ENCODE assay signal across 26 cellular contexts in genomic region chr1:107187399-107187798, GRCh38. TPM values are rescaled to one million over a fixed set of nuclear protein-coding genes. Genes with fewer than 3 reads are reported as not detected.
DNase-seq lines count a peak whose midpoint lies in the region; FAIRE-seq and TF ChIP-seq lines count a peak whose summit lies in the region.
"Had no signal": no experiment of that assay in that cellular context is flagged by ENCODE, and none has a peak within 500 bp of the region (broad histone marks: within the 10 kb centered on the region; RNA-seq: fewer than 3 reads in every experiment).

No MANE protein-coding gene starts in this region.

- no peaks in the 10 kb centered on the region for H3K36me3 ChIP-seq in neural cell (ENCODE audit: insufficient read depth, low read length)
- H3K36me3 ChIP-seq in sigmoid colon = no peaks in the 10 kb centered on the region
- no peaks in the 10 kb centered on the region for H3K36me3 ChIP-seq in Karpas-422 (ENCODE audit: insufficient read depth, low read length)
- H3K36me3 ChIP-seq: BE2C; BLaER1 treated with 17β-estradiol and CSF1 and Interleukin-3, amounts not matched to agents 10 nM and 100 nM; HAP-1 had no signal

- no peaks in the 10 kb centered on the region for H3K4me1 Mint-ChIP-seq in chondrocyte (ENCODE audit: low read depth)
- H3K4me1 Mint-ChIP-seq: CD14-positive monocyte; CD8-positive, alpha-beta memory T cell had no signal

- no peaks in the 10 kb centered on the region for H3K9me2 ChIP-seq in neural cell (ENCODE audit: insufficient read depth, low read length)
- no peaks in the 10 kb centered on the region for H3K9me2 ChIP-seq in Karpas-422 (replicated peaks; ENCODE audit: insufficient read depth, low read length)

- 50 to 58% methylated on average over 3 of the region's 3 CpGs for WGBS in sigmoid colon, 2 donors

- H3K27me3 ChIP-seq in neural cell (ENCODE audit: insufficient read depth, low read depth, low read length) (no peaks in the 10 kb centered on the region), sigmoid colon (no peaks in the 10 kb centered on the region), Karpas-422 (ENCODE audit: low read length) (no peaks in the 10 kb centered on the region)
- H3K27me3 ChIP-seq: BE2C; BLaER1 treated with 17β-estradiol and CSF1 and Interleukin-3, amounts not matched to agents 10 nM and 100 nM had no signal

- peaks cover 2% of the 10 kb centered on the region for H3K9me3 Mint-ChIP-seq in chondrocyte (ENCODE audit: low read depth)
- H3K9me3 Mint-ChIP-seq: CD4-positive, alpha-beta T cell had no signal

- TF ChIP-seq EP300 in neural cell (conservative IDR thresholded peaks at IDR 0.05; ENCODE audit: poor library complexity, severe bottlenecking) (no peak), sigmoid colon (IDR thresholded peaks at IDR 0.05) (no peak)

- H3K9me3 ChIP-seq in neural cell (ENCODE audit: low read length) = no peaks in the 10 kb centered on the region
- H3K9me3 ChIP-seq in sigmoid colon = no peaks in the 10 kb centered on the region
- H3K9me3 ChIP-seq in Karpas-422 (ENCODE audit: low read length) = no peaks in the 10 kb centered on the region
- H3K9me3 ChIP-seq: BE2C, HAP-1 had no signal

- H3K27me3 Mint-ChIP-seq in chondrocyte (ENCODE audit: low read depth) = peaks cover 2% of the 10 kb centered on the region
- H3K27me3 Mint-ChIP-seq: CD8-positive, alpha-beta memory T cell had no signal

- DNase-seq in NCI-H2171 treated with DMSO at 0.1 percent for 48 hours (lab: John Stamatoyannopoulos, UW) (peak; percentile 18), NCI-H2171 (lab: John Stamatoyannopoulos, UW) (no peak), H54 (ENCODE audit: insufficient read length, low spot score) (no peak), chondrocyte (ENCODE audit: low spot score) (no peak), sigmoid colon (no peak), Karpas-422 (no peak)
- no peak for DNase-seq in activated CD4-positive, alpha-beta T cell treated with anti-CD3 and anti-CD28 coated beads for 48 hours
- DNase-seq: ACHN; AML-193; BE2C; CD4-positive, alpha-beta T cell; CD8-positive, alpha-beta memory T cell; DMS 273 treated with DMSO at 0.1 percent for 48 hours; DMS79; GF-D8; GM23248; HFFc6 had no signal

- peak overlapping the region; percentile 73 for H3K27ac ChIP-seq in neural cell (ENCODE audit: low read length)
- no peak overlapping the region for H3K27ac ChIP-seq in sigmoid colon
- H3K27ac ChIP-seq in Karpas-422 (ENCODE audit: low read length) = no peak overlapping the region
- H3K27ac ChIP-seq: 22Rv1; BLaER1 treated with 17β-estradiol and CSF1 and Interleukin-3, amounts not matched to agents 10 nM and 100 nM; GM23248 had no signal

- H3K9ac ChIP-seq in neural cell (ENCODE audit: low read length) (peak overlapping the region; percentile 28), Karpas-422 (ENCODE audit: low read length) (no peak overlapping the region)
- H3K9ac ChIP-seq: BLaER1 treated with 17β-estradiol and CSF1 and Interleukin-3, amounts not matched to agents 10 nM and 100 nM; GM23248 had no signal

- intact Hi-C loops in sigmoid colon (cut with DNase I) = no loop called here

- TF ChIP-seq RAD21 in neural cell (conservative IDR thresholded peaks at IDR 0.05) = no peak

- H2AFZ ChIP-seq in neural cell (ENCODE audit: low read depth, low read length) (no peak overlapping the region), Karpas-422 (ENCODE audit: low read length) (no peak overlapping the region)
- H2AFZ ChIP-seq: GM23248 had no signal

- H3K36me3 Mint-ChIP-seq in chondrocyte (ENCODE audit: low read depth) = peaks cover 1% of the 10 kb centered on the region
- H3K36me3 Mint-ChIP-seq: CD14-positive monocyte; CD8-positive, alpha-beta memory T cell had no signal

- TF ChIP-seq POLR2A in H54 (IDR thresholded peaks at IDR 0.05; ENCODE audit: low read depth, low read length) (no peak), sigmoid colon (IDR thresholded peaks at IDR 0.05) (no peak)

- peak overlapping the region; percentile 68 for H3K27ac Mint-ChIP-seq in chondrocyte (ENCODE audit: unreplicated experiment)
- H3K27ac Mint-ChIP-seq: CD4-positive, alpha-beta T cell; CD8-positive, alpha-beta memory T cell; HFFc6 had no signal

- FAIRE-seq in H54 (lab: Jason Lieb, UNC) = peak; percentile 27
- FAIRE-seq: A204.1, D721Med, GM12891, GM18507 had no signal

- H3K4me2 ChIP-seq in neural cell (ENCODE audit: low read length) (peak overlapping the region; percentile 35), Karpas-422 (ENCODE audit: low read depth, low read length, poor library complexity, severe bottlenecking) (no peak overlapping the region)
- H3K4me2 ChIP-seq: BLaER1 treated with 17β-estradiol and CSF1 and Interleukin-3, amounts not matched to agents 10 nM and 100 nM had no signal

- H3K4me1 ChIP-seq in sigmoid colon (peaks cover 0 to 6% (median 2%) of the 10 kb centered on the region in 4 donors), Karpas-422 (ENCODE audit: low read length) (no peaks in the 10 kb centered on the region)
- H3K4me1 ChIP-seq: BE2C; BLaER1 treated with 17β-estradiol and CSF1 and Interleukin-3, amounts not matched to agents 10 nM and 100 nM; HAP-1 had no signal

- no peaks in the 10 kb centered on the region for H3F3A ChIP-seq in neural cell (ENCODE audit: insufficient read depth, low read length, poor library complexity, severe bottlenecking)

- no peaks in the 10 kb centered on the region for H3K79me2 ChIP-seq in neural cell (replicated peaks; ENCODE audit: insufficient read depth, low read length)
- H3K79me2 ChIP-seq in Karpas-422 (ENCODE audit: low read length) = no peaks in the 10 kb centered on the region

- H3K4me3 Mint-ChIP-seq in chondrocyte (ENCODE audit: unreplicated experiment) = no peak overlapping the region
- H3K4me3 Mint-ChIP-seq: CD14-positive monocyte; CD4-positive, alpha-beta T cell; CD8-positive, alpha-beta memory T cell; HFFc6 had no signal

- H3K4me3 ChIP-seq in neural cell (ENCODE audit: low read length) = peak overlapping the region; percentile 44
- H3K4me3 ChIP-seq in sigmoid colon = no peak overlapping the region
- H3K4me3 ChIP-seq in Karpas-422 (ENCODE audit: low read length) = no peak overlapping the region
- H3K4me3 ChIP-seq: BLaER1 treated with 17β-estradiol and CSF1 and Interleukin-3, amounts not matched to agents 10 nM and 100 nM; GM23248; HAP-1 had no signal

- H4K20me1 ChIP-seq in neural cell (ENCODE audit: insufficient read depth) (no peaks in the 10 kb centered on the region), Karpas-422 (ENCODE audit: insufficient read depth, low read depth, low read length) (no peaks in the 10 kb centered on the region)
- H4K20me1 ChIP-seq: BLaER1 treated with 17β-estradiol and CSF1 and Interleukin-3, amounts not matched to agents 10 nM and 100 nM had no signal

- no peak for TF ChIP-seq CTCF in chondrocyte (IDR thresholded peaks at IDR 0.05)
- no peak for TF ChIP-seq CTCF in neural cell (IDR thresholded peaks at IDR 0.05; ENCODE audit: poor library complexity, severe bottlenecking)
- TF ChIP-seq CTCF in sigmoid colon (IDR thresholded peaks at IDR 0.05) = no peak

TF ChIP-seq in neural cell, 6 proteins besides CTCF, POLR2A, EP300 and RAD21:
- TF ChIP-seq EZH2 (IDR thresholded peaks at IDR 0.05; ENCODE audit: borderline replicate concordance, insufficient read depth, low read length, poor library complexity, severe bottlenecking) (no peak), MXI1 (conservative IDR thresholded peaks at IDR 0.05; ENCODE audit: poor library complexity, severe bottlenecking) (no peak), REST (IDR thresholded peaks at IDR 0.05; ENCODE audit: borderline replicate concordance) (peak; percentile 27), TAF1 (IDR thresholded peaks at IDR 0.05; ENCODE audit: low read depth) (no peak), POLR2AphosphoS5 (IDR thresholded peaks at IDR 0.05) (peak; percentile 30), SMC3 (conservative IDR thresholded peaks at IDR 0.05; ENCODE audit: poor library complexity) (no peak)

RNA-seq across cellular contexts. Expression of gene NTNG1, which starts 46.6 kb away (rescaled TPM):
- total RNA-seq in chondrocyte (not detected in 3 replicates), sigmoid colon (10 to 100 TPM in 3 of 4 donors, 1 to 10 TPM in 1; 8.6 to 32.5 (median 14.1) TPM)
- polyA plus RNA-seq in neural cell (0.40 TPM in 1 of 2 replicates, not detected in the other), sigmoid colon (under 1 TPM in 2 of 3 donors, not detected in 1; under 0.01 to 0.73 TPM)
- polyA minus RNA-seq in neural cell = 0.93 and 0.97 TPM in 2 replicates
- total RNA-seq in Karpas-422 (2014; rRNA removed; shearing (Covaris generic); ENCODE audit: low replicate concordance) = not detected in 2 replicates
- total RNA-seq: CD4-positive, alpha-beta T cell; CD8-positive, alpha-beta memory T cell had no signal
- polyA plus RNA-seq: CD14-positive monocyte; CD8-positive, alpha-beta memory T cell had no signal
